26 cellular contexts compared by ENCODE assay signal in genomic region chr1:73333847-73334503, GRCh38.
"Had no signal": no experiment of that assay in that cellular context is flagged by ENCODE, and none has a peak within 500 bp of the region (broad histone marks: within the 10 kb centered on the region; RNA-seq: fewer than 3 reads in every experiment).

No MANE protein-coding gene starts in this region.

- FAIRE-seq: endometrium, kidney had no signal

- H3K4me1 ChIP-seq: colonic mucosa, esophagus squamous epithelium, gastrocnemius medialis, heart right ventricle, left ventricle myocardium inferior, lower lobe of right lung had no signal

- H3K27ac ChIP-seq: colonic mucosa, epithelial cell of prostate, esophagus squamous epithelium, gastrocnemius medialis, heart right ventricle, left ventricle myocardium inferior, lower lobe of right lung had no signal

- ATAC-seq: effector memory CD8-positive, alpha-beta T cell; esophagus mucosa; gastrocnemius medialis; heart right ventricle; left colon; lower lobe of right lung; mucosa of descending colon had no signal

- H3K9me3 ChIP-seq: colonic mucosa had no signal

- DNase-seq: colonic mucosa; cortex of kidney; effector CD8-positive, alpha-beta T cell; effector memory CD8-positive, alpha-beta T cell; endodermal cell; erythroblast; esophagus squamous epithelium; foreskin fibroblast; foreskin melanocyte; gastrocnemius medialis; glutamatergic neuron; head of caudate nucleus; heart right ventricle; hypothalamus; immature natural killer cell; islet precursor cell; kidney; kidney glomerular epithelial cell; left colon; left ventricle myocardium inferior; lower lobe of right lung; mesenchymal stem cell; mucosa of descending colon had no signal

- H3K36me3 ChIP-seq: colonic mucosa, esophagus squamous epithelium, gastrocnemius medialis, heart right ventricle, left ventricle myocardium inferior, lower lobe of right lung had no signal

- H3K4me3 ChIP-seq: colonic mucosa, esophagus squamous epithelium, gastrocnemius medialis, heart right ventricle, left ventricle myocardium inferior, lower lobe of right lung, mucosa of descending colon had no signal

- H3K27me3 ChIP-seq: colonic mucosa, esophagus squamous epithelium, gastrocnemius medialis, heart right ventricle had no signal
